In genomic region chr14:59187802-59188460, GRCh38 we compare ENCODE assay signal across 8 cellular contexts. TPM values are rescaled to one million over a fixed set of nuclear protein-coding genes. Genes with fewer than 3 reads are reported as not detected.
DNase-seq lines count a peak whose midpoint lies in the region; ATAC-seq and TF ChIP-seq lines count a peak whose summit lies in the region.

No MANE protein-coding gene starts in this region.

- H3K9ac ChIP-seq in parathyroid adenoma = no peak overlapping the region

- H3K4me3 ChIP-seq in gastroesophageal sphincter = peak overlapping the region; percentile 78 to 92
- peak overlapping the region; percentile 86 for H3K4me3 ChIP-seq in parathyroid adenoma (ENCODE audit: low read depth, low read length)
- H3K4me3 ChIP-seq in vagina = peak overlapping the region; percentile 83 to 92

- H3K27ac ChIP-seq in gastroesophageal sphincter (peak overlapping the region; percentile 75 to 98 (median 96)), parathyroid adenoma (peak overlapping the region; percentile 96), vagina (peak overlapping the region; percentile 90)

- H3K4me1 ChIP-seq in gastroesophageal sphincter = peaks cover 3 to 36% (median 7%) of the 10 kb centered on the region in 3 donors
- peaks cover 14% of the 10 kb centered on the region for H3K4me1 ChIP-seq in parathyroid adenoma
- H3K4me1 ChIP-seq in vagina = peaks cover 45% of the 10 kb centered on the region

- H3K9me3 ChIP-seq in gastroesophageal sphincter (no peaks in the 10 kb centered on the region), parathyroid adenoma (ENCODE audit: control insufficient read depth, low read length) (no peaks in the 10 kb centered on the region), vagina (no peaks in the 10 kb centered on the region)

- no peak for TF ChIP-seq CTCF in gastroesophageal sphincter (IDR thresholded peaks at IDR 0.05)
- no peak for TF ChIP-seq CTCF in parathyroid adenoma (IDR thresholded peaks at IDR 0.05)
- TF ChIP-seq CTCF in vagina (IDR thresholded peaks at IDR 0.05) = no peak

- H3K9me3 Mint-ChIP-seq in activated T-cell treated with anti-CD3 and anti-CD28 coated beads, Interleukin-2, amount 50 U/mL, for 72 hours = no peaks in the 10 kb centered on the region

- peak overlapping the region; percentile 92 for H2AFZ ChIP-seq in parathyroid adenoma

- 0 to 2% methylated on average over 8 to 18 of the region's 43 CpGs for WGBS in gastroesophageal sphincter (ENCODE audit: low coverage in 1 of 2), 2 donors

- peak overlapping the region; percentile 64 for H3K27ac Mint-ChIP-seq in activated T-cell treated with anti-CD3 and anti-CD28 coated beads, Interleukin-2, amount 50 U/mL, for 72 hours

- DNase-seq in ACHN (peak; percentile 9), NCI-H748 (lab: John Stamatoyannopoulos, UW; ENCODE audit: unreplicated experiment) (peak; percentile 83), vagina (ENCODE audit: extremely low spot score in 2 of 2) (peak in 1 of 2 donors; percentile 91)
- peak; percentile 39 to 47 for DNase-seq in activated T-cell treated with anti-CD3 and anti-CD28 coated beads, Interleukin-2, amount 50 U/mL, for 72 hours

- peak overlapping the region; percentile 97 for H3K4me2 ChIP-seq in parathyroid adenoma (ENCODE audit: low read length)

- H3K36me3 Mint-ChIP-seq in activated T-cell treated with anti-CD3 and anti-CD28 coated beads, Interleukin-2, amount 50 U/mL, for 72 hours (ENCODE audit: insufficient read depth in 2 of 2) = no peaks in the 10 kb centered on the region

- ATAC-seq in GM18873 (IDR thresholded peaks at IDR 0.05; ENCODE audit: low FRiP score, unreplicated experiment) = peak; percentile 20
- ATAC-seq in HG03159 (IDR thresholded peaks at IDR 0.05; ENCODE audit: unreplicated experiment) = peak; percentile 14
- peak; percentile 12 to 13 for ATAC-seq in activated T-cell treated with anti-CD3 and anti-CD28 coated beads, Interleukin-2, amount 50 U/mL, for 72 hours (replicated peaks in 1 of 2)
- ATAC-seq in gastroesophageal sphincter = peak; percentile 49

- in situ Hi-C loops in ACHN (cut with HindIII; ENCODE audit: low pct_ligation_motif_present, low pct_unique_long_range_greater_than_20kb, low sequenced_read_pairs) = no loop called here

- H3K27me3 ChIP-seq in gastroesophageal sphincter (no peaks in the 10 kb centered on the region), parathyroid adenoma (ENCODE audit: control insufficient read depth, insufficient read depth, low read length) (no peaks in the 10 kb centered on the region), vagina (no peaks in the 10 kb centered on the region)

- peaks cover 25% of the 10 kb centered on the region for H3K79me2 ChIP-seq in parathyroid adenoma

- H3K4me1 Mint-ChIP-seq in activated T-cell treated with anti-CD3 and anti-CD28 coated beads, Interleukin-2, amount 50 U/mL, for 72 hours (ENCODE audit: low read depth) = peaks cover 21% of the 10 kb centered on the region

- TF ChIP-seq POLR2A in gastroesophageal sphincter (IDR thresholded peaks at IDR 0.05) = no peak
- TF ChIP-seq POLR2A in vagina (IDR thresholded peaks at IDR 0.05) = peak in 1 of 2 donors; percentile 39

- peak overlapping the region; percentile 92 to 98 for H3K4me3 Mint-ChIP-seq in activated T-cell treated with anti-CD3 and anti-CD28 coated beads, Interleukin-2, amount 50 U/mL, for 72 hours

- no peaks in the 10 kb centered on the region for H3K36me3 ChIP-seq in gastroesophageal sphincter
- no peaks in the 10 kb centered on the region for H3K36me3 ChIP-seq in parathyroid adenoma (ENCODE audit: control insufficient read depth, insufficient read depth, low read length)
- no peaks in the 10 kb centered on the region for H3K36me3 ChIP-seq in vagina

- peaks cover 19% of the 10 kb centered on the region for H3K27me3 Mint-ChIP-seq in activated T-cell treated with anti-CD3 and anti-CD28 coated beads, Interleukin-2, amount 50 U/mL, for 72 hours (ENCODE audit: low read depth)

- intact Hi-C loops in vagina (cut with DNase I) = loop anchor here (10.0 kb wide), 1 partner anchor 237 kb away; no protein-coding TSS in a partner anchor

- TF ChIP-seq EP300 in gastroesophageal sphincter (IDR thresholded peaks at IDR 0.05) = no peak

RNA-seq across cellular contexts. Expression of gene DAAM1, which starts 0.5 kb away (rescaled TPM):
- 10 to 100 TPM in 1 of 2 donors, 1 to 10 TPM in 1; 7.8 to 14.1 TPM for total RNA-seq in activated T-cell treated with anti-CD3 and anti-CD28 coated beads, Interleukin-2, amount 50 U/mL, for 72 hours
- total RNA-seq in gastroesophageal sphincter (100 to 1,000 TPM in 1 of 4 donors, 10 to 100 TPM in 3; 64.0 to 124 (median 87.3) TPM), vagina (42.0 TPM)
